In genomic region chr6:19452495-19452894, GRCh38 we compare ENCODE assay signal across 29 cellular contexts.
DNase-seq lines count a peak whose midpoint lies in the region; ATAC-seq and TF ChIP-seq lines count a peak whose summit lies in the region.
"Had no signal": no experiment of that assay in that cellular context is flagged by ENCODE, and none has a peak within 500 bp of the region (broad histone marks: within the 10 kb centered on the region; RNA-seq: fewer than 3 reads in every experiment).

No MANE protein-coding gene starts in this region.

- H2AFZ ChIP-seq in trophoblast cell (ENCODE audit: insufficient read depth, low read length, poor library complexity): no peak overlapping the region
- H2AFZ ChIP-seq: PC-9 had no signal

- no peak overlapping the region for H2BK120ac ChIP-seq in trophoblast cell (ENCODE audit: insufficient read depth, low read length, poor library complexity)

- no peak overlapping the region for H3K14ac ChIP-seq in trophoblast cell (ENCODE audit: low read length)

- H3K27ac ChIP-seq in Panc1 (ENCODE audit: low read length) (no peak overlapping the region), foreskin keratinocyte (no peak overlapping the region), trophoblast cell (ENCODE audit: low read depth, low read length) (no peak overlapping the region)
- H3K27ac ChIP-seq: 22Rv1, dorsolateral prefrontal cortex, neutrophil, PC-9, vagina had no signal

- no TSS peak for BruUV-seq in Panc1 (replicated peaks; lab: Mats Ljungman, UMichigan)

- in situ Hi-C loops in Panc1 (cut with HindIII; ENCODE audit: low pct_unique_long_range_greater_than_20kb, low sequenced_read_pairs): no loop called here

- H3K27me3 ChIP-seq in Panc1 (ENCODE audit: control insufficient read depth, insufficient read depth, low read length): no peaks in the 10 kb centered on the region
- peaks cover 4% of the 10 kb centered on the region for H3K27me3 ChIP-seq in foreskin keratinocyte
- no peaks in the 10 kb centered on the region for H3K27me3 ChIP-seq in trophoblast cell (ENCODE audit: insufficient read depth, low read length)
- H3K27me3 ChIP-seq: neutrophil, vagina had no signal

- H3K23ac ChIP-seq in trophoblast cell (ENCODE audit: low read length): no peak overlapping the region

- H3K4ac ChIP-seq in trophoblast cell (ENCODE audit: low read depth, low read length): no peak overlapping the region

- H3K79me2 ChIP-seq in trophoblast cell (ENCODE audit: control insufficient read depth, insufficient read depth, low read length, poor library complexity): no peaks in the 10 kb centered on the region

- H4K91ac ChIP-seq in trophoblast cell (ENCODE audit: low read depth, low read length): no peak overlapping the region

- no peak overlapping the region for H2BK12ac ChIP-seq in trophoblast cell (ENCODE audit: low read length)

- DNase-seq in DMS 273 (lab: John Stamatoyannopoulos, UW; ENCODE audit: unreplicated experiment) (peak; percentile 37), DMS 273 treated with DMSO at 0.1 percent for 48 hours (lab: John Stamatoyannopoulos, UW) (no peak), Panc1 (ENCODE audit: low read depth, low spot score) (no peak), foreskin keratinocyte (no peak), trophoblast cell (peak; percentile 76 to 79), NCI-H1694 treated with DMSO at 0.1 percent for 48 hours (lab: John Stamatoyannopoulos, UW) (no peak)
- DNase-seq in stimulated activated CD4-positive, alpha-beta T cell treated with anti-CD3 and anti-CD28 coated beads, Interleukin-4, amount 100 ng/mL, for 1 hour: no peak
- no peak for DNase-seq in effector CD4-positive, alpha-beta T cell
- DNase-seq: activated CD4-positive, alpha-beta T cell treated with anti-CD3 and anti-CD28 coated beads for 4 hours; activated gamma-delta T cell; activated naive CD8-positive, alpha-beta T cell treated with anti-CD3 and anti-CD28 coated beads, Interleukin-2, amount 50 U/mL, for 24 hours; CD4-positive, CD25-positive, alpha-beta regulatory T cell; cerebellar nuclear complex; dorsolateral prefrontal cortex; EL; left colon; mesenchymal stem cell; NCI-H1105; NCI-H2029 treated with DMSO at 0.1 percent for 48 hours; NCI-H446 treated with DMSO at 0.1 percent for 48 hours; PC-9; SHP77; stimulated activated CD4-positive, alpha-beta T cell treated with anti-CD3 and anti-CD28 coated beads, Interleukin-12 subunit alpha, Interleukin-12 subunit beta, amount 100 ng/mL, for 4 hours; stimulated activated naive CD4-positive, alpha-beta T cell had no signal

- no peak overlapping the region for H3K9ac ChIP-seq in trophoblast cell (ENCODE audit: low read length)

- H3K79me1 ChIP-seq in trophoblast cell (ENCODE audit: low read length): no peaks in the 10 kb centered on the region

- no peak overlapping the region for H4K12ac ChIP-seq in trophoblast cell (ENCODE audit: low read depth, low read length)

- ATAC-seq in Panc1 (no peak), foreskin keratinocyte (no peak)
- ATAC-seq: activated naive CD8-positive, alpha-beta T cell treated with anti-CD3 and anti-CD28 coated beads, Interleukin-2, amount 50 U/mL, for 24 hours; K562; left colon; sciatic nerve had no signal

- H3K4me2 ChIP-seq in trophoblast cell (ENCODE audit: low read length): no peak overlapping the region
- H3K4me2 ChIP-seq: PC-9 had no signal

- no peak overlapping the region for H3K18ac ChIP-seq in trophoblast cell (ENCODE audit: low read length)

- intact Hi-C loops in Panc1 (cut with micrococcal nuclease; ENCODE audit: unreplicated experiment): no loop called here

- no peak overlapping the region for H3K4me3 ChIP-seq in Panc1 (ENCODE audit: low read depth in 2 of 2, low read length in 2 of 2)
- H3K4me3 ChIP-seq in trophoblast cell (ENCODE audit: low read depth, low read length): no peak overlapping the region
- H3K4me3 ChIP-seq: dorsolateral prefrontal cortex, K562, PC-9, vagina had no signal

- H4K8ac ChIP-seq in trophoblast cell (ENCODE audit: low read depth, low read length): no peak overlapping the region

- H3K36me3 ChIP-seq in Panc1 (ENCODE audit: control insufficient read depth, insufficient read depth, low read length) (no peaks in the 10 kb centered on the region), trophoblast cell (ENCODE audit: control insufficient read depth in 1 of 2, insufficient read depth in 2 of 2, low read length in 2 of 2) (no peaks in the 10 kb centered on the region)
- H3K36me3 ChIP-seq: neutrophil, vagina had no signal

- H2AK5ac ChIP-seq in trophoblast cell (ENCODE audit: low read length): no peak overlapping the region

- H3K9me3 ChIP-seq in Panc1 (ENCODE audit: control insufficient read depth, insufficient read depth, low read depth, low read length) (no peaks in the 10 kb centered on the region), trophoblast cell (ENCODE audit: insufficient read depth, low read depth, low read length) (no peaks in the 10 kb centered on the region)
- H3K9me3 ChIP-seq: neutrophil, vagina had no signal

- POLR2A ChIA-PET in Panc1 (lab: Charles Lee): no interaction called here

- TF ChIP-seq CTCF in Panc1 (IDR thresholded peaks at IDR 0.05) (peak; percentile 25), foreskin keratinocyte (conservative IDR thresholded peaks at IDR 0.05) (peak; percentile 9)

- WGBS in trophoblast cell (ENCODE audit: extremely low coverage, insufficient coverage, insufficient read length): no CpG with 5 or more reads among the region's 1 CpG

- no peak overlapping the region for H2BK5ac ChIP-seq in trophoblast cell (ENCODE audit: low read depth, low read length, poor library complexity)

- CTCF ChIA-PET in Panc1 (lab: Charles Lee): interaction anchor here (0.6 kb wide), 1 partner anchor 360 kb away, joined by 4 read pairs; no protein-coding TSS in a partner anchor

- H3K4me1 ChIP-seq in Panc1 (ENCODE audit: control insufficient read depth, insufficient read depth, low read length) (peaks cover 7% of the 10 kb centered on the region), foreskin keratinocyte (no peaks in the 10 kb centered on the region), trophoblast cell (ENCODE audit: control insufficient read depth in 1 of 2, insufficient read depth in 2 of 2, low read length in 2 of 2) (no peaks in the 10 kb centered on the region)
- H3K4me1 ChIP-seq: vagina had no signal

Comparison
In these comparisons a context has a peak if more than half of its experiments do, and no peak if none do; other contexts are left out.
1. DNase-seq: peak in DMS 273 (single experiment) and trophoblast cell (2 of 2); none in DMS 273 treated with DMSO at 0.1 percent for 48 hours (single experiment), Panc1 (single experiment), foreskin keratinocyte (0 of 2), stimulated activated CD4-positive, alpha-beta T cell treated with anti-CD3 and anti-CD28 coated beads, Interleukin-4, amount 100 ng/mL, for 1 hour (single experiment), effector CD4-positive, alpha-beta T cell (single experiment) and NCI-H1694 treated with DMSO at 0.1 percent for 48 hours (single experiment).